ENCODE assay signal across 29 cellular contexts in the genomic region with DNA sequence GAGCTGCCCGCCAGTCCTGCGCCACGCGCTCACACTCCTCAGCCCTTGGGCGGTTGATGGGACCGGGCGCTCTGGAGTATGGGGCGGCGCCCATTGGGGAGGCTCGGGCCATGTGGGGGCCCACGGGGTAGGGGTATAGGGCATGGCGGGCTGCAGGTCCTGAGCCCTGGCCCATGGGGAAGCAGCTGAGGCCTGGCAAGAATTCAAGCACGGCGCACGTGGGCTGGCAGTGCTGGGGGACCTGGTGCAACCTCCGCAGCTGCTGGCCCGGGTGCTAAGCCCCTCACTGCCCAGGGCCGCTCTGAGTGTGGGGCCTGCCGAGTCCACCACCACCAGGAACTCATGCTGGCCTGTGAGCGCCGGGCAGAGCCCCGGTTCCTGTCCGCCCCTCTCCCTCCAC.
"Had no signal": no experiment of that assay in that cellular context is flagged by ENCODE, and none has a peak within 500 bp of the region (broad histone marks: within the 10 kb centered on the region; RNA-seq: fewer than 3 reads in every experiment).

No MANE protein-coding gene starts in this region.

- H3K27ac Mint-ChIP-seq: activated CD4-positive, alpha-beta memory T cell treated with anti-CD3 and anti-CD28 coated beads, Interleukin-2, amount 10 ng/mL, durations not matched to agents 7 days and 5 days; activated CD4-positive, alpha-beta T cell treated with anti-CD3 and anti-CD28 coated beads, Interleukin-2, amount 10 ng/mL, durations not matched to agents 7 days and 5 days; activated naive CD4-positive, alpha-beta T cell treated with anti-CD3 and anti-CD28 coated beads for 36 hours; activated naive CD4-positive, alpha-beta T cell treated with anti-CD3 and anti-CD28 coated beads, Interleukin-2, amount 50 U/mL, for 24 hours; activated naive CD8-positive, alpha-beta T cell treated with anti-CD3 and anti-CD28 coated beads for 36 hours; activated naive CD8-positive, alpha-beta T cell treated with anti-CD3 and anti-CD28 coated beads, Interleukin-2, amount 50 U/mL, for 24 hours; activated T-cell treated with anti-CD3 and anti-CD28 coated beads, Interleukin-2, amount 50 U/mL, for 24 hours; activated T-cell treated with anti-CD3 and anti-CD28 coated beads, Interleukin-2, amount 50 U/mL, for 72 hours; effector memory CD8-positive, alpha-beta T cell had no signal

- H3K4me3 Mint-ChIP-seq: activated CD4-positive, alpha-beta memory T cell treated with anti-CD3 and anti-CD28 coated beads, Interleukin-2, amount 10 ng/mL, durations not matched to agents 7 days and 5 days; activated CD4-positive, alpha-beta T cell treated with anti-CD3 and anti-CD28 coated beads, Interleukin-2, amount 10 ng/mL, durations not matched to agents 7 days and 5 days; activated naive CD4-positive, alpha-beta T cell treated with anti-CD3 and anti-CD28 coated beads for 36 hours; activated naive CD4-positive, alpha-beta T cell treated with anti-CD3 and anti-CD28 coated beads, Interleukin-2, amount 50 U/mL, for 24 hours; activated naive CD8-positive, alpha-beta T cell treated with anti-CD3 and anti-CD28 coated beads for 36 hours; activated naive CD8-positive, alpha-beta T cell treated with anti-CD3 and anti-CD28 coated beads, Interleukin-2, amount 50 U/mL, for 24 hours; activated T-cell treated with anti-CD3 and anti-CD28 coated beads, Interleukin-2, amount 50 U/mL, for 24 hours; activated T-cell treated with anti-CD3 and anti-CD28 coated beads, Interleukin-2, amount 50 U/mL, for 72 hours; effector memory CD8-positive, alpha-beta T cell had no signal

- H3K27ac ChIP-seq: adrenal gland, body of pancreas, esophagus muscularis mucosa, foreskin keratinocyte, gastrocnemius medialis had no signal

- H3K4me3 ChIP-seq: adrenal gland, body of pancreas, esophagus muscularis mucosa, gastrocnemius medialis had no signal

- DNase-seq: activated CD4-positive, alpha-beta memory T cell treated with anti-CD3 and anti-CD28 coated beads, Interleukin-2, amount 10 ng/mL, durations not matched to agents 7 days and 5 days; activated CD4-positive, alpha-beta T cell treated with anti-CD3 and anti-CD28 coated beads for 1 hour; activated CD4-positive, alpha-beta T cell treated with anti-CD3 and anti-CD28 coated beads for 4 hours; activated CD4-positive, alpha-beta T cell treated with anti-CD3 and anti-CD28 coated beads, Interleukin-2, amount 10 ng/mL, durations not matched to agents 7 days and 5 days; activated CD4-positive, alpha-beta T cell treated with anti-CD3 and anti-CD28 coated beads, Interleukin-2, amount 50 U/mL, for 4 hours; activated CD8-positive, alpha-beta memory T cell treated with anti-CD3 and anti-CD28 coated beads, Interleukin-2, amount 50 U/mL, for 48 hours; activated naive CD4-positive, alpha-beta T cell treated with anti-CD3 and anti-CD28 coated beads for 36 hours; activated naive CD8-positive, alpha-beta T cell treated with anti-CD3 and anti-CD28 coated beads for 36 hours; activated naive CD8-positive, alpha-beta T cell treated with anti-CD3 and anti-CD28 coated beads, Interleukin-2, amount 50 U/mL, for 24 hours; activated T-cell treated with anti-CD3 and anti-CD28 coated beads for 4 hours; activated T-cell treated with anti-CD3 and anti-CD28 coated beads, Interleukin-2, amount 50 U/mL, for 24 hours; activated T-cell treated with anti-CD3 and anti-CD28 coated beads, Interleukin-2, amount 50 U/mL, for 72 hours; adrenal gland; amygdala; aorta; body of pancreas; caudate nucleus; cortex of kidney; dermis blood vessel endothelial cell; effector CD4-positive, alpha-beta T cell; effector memory CD8-positive, alpha-beta T cell; erythroblast; foreskin keratinocyte; gastrocnemius medialis; glutamatergic neuron; T-helper 2 cell had no signal

- ATAC-seq: activated naive CD8-positive, alpha-beta T cell treated with anti-CD3 and anti-CD28 coated beads, Interleukin-2, amount 50 U/mL, for 24 hours; activated T-cell treated with anti-CD3 and anti-CD28 coated beads, Interleukin-2, amount 50 U/mL, for 72 hours; body of pancreas; effector memory CD8-positive, alpha-beta T cell; foreskin keratinocyte; gastrocnemius medialis had no signal

- H3K9me3 ChIP-seq: adrenal gland, body of pancreas, esophagus muscularis mucosa, gastrocnemius medialis had no signal

- H3K36me3 ChIP-seq: adrenal gland, esophagus muscularis mucosa, gastrocnemius medialis had no signal

- H3K4me1 ChIP-seq: adrenal gland, gastrocnemius medialis had no signal

- FAIRE-seq: colon had no signal

- H3K9me3 Mint-ChIP-seq: activated naive CD4-positive, alpha-beta T cell treated with anti-CD3 and anti-CD28 coated beads, Interleukin-2, amount 50 U/mL, for 24 hours; activated naive CD8-positive, alpha-beta T cell treated with anti-CD3 and anti-CD28 coated beads for 36 hours; activated naive CD8-positive, alpha-beta T cell treated with anti-CD3 and anti-CD28 coated beads, Interleukin-2, amount 50 U/mL, for 24 hours had no signal

- H3K4me1 Mint-ChIP-seq: activated CD4-positive, alpha-beta memory T cell treated with anti-CD3 and anti-CD28 coated beads, Interleukin-2, amount 10 ng/mL, durations not matched to agents 7 days and 5 days; activated CD4-positive, alpha-beta T cell treated with anti-CD3 and anti-CD28 coated beads, Interleukin-2, amount 10 ng/mL, durations not matched to agents 7 days and 5 days; activated naive CD4-positive, alpha-beta T cell treated with anti-CD3 and anti-CD28 coated beads, Interleukin-2, amount 50 U/mL, for 24 hours; activated naive CD8-positive, alpha-beta T cell treated with anti-CD3 and anti-CD28 coated beads for 36 hours; activated naive CD8-positive, alpha-beta T cell treated with anti-CD3 and anti-CD28 coated beads, Interleukin-2, amount 50 U/mL, for 24 hours had no signal

- H3K27me3 Mint-ChIP-seq: activated CD4-positive, alpha-beta memory T cell treated with anti-CD3 and anti-CD28 coated beads, Interleukin-2, amount 10 ng/mL, durations not matched to agents 7 days and 5 days; activated CD4-positive, alpha-beta T cell treated with anti-CD3 and anti-CD28 coated beads, Interleukin-2, amount 10 ng/mL, durations not matched to agents 7 days and 5 days; activated naive CD4-positive, alpha-beta T cell treated with anti-CD3 and anti-CD28 coated beads, Interleukin-2, amount 50 U/mL, for 24 hours; activated naive CD8-positive, alpha-beta T cell treated with anti-CD3 and anti-CD28 coated beads for 36 hours; activated naive CD8-positive, alpha-beta T cell treated with anti-CD3 and anti-CD28 coated beads, Interleukin-2, amount 50 U/mL, for 24 hours; activated T-cell treated with anti-CD3 and anti-CD28 coated beads, Interleukin-2, amount 50 U/mL, for 24 hours; effector memory CD8-positive, alpha-beta T cell had no signal

- H3K27me3 ChIP-seq: adrenal gland, body of pancreas, esophagus muscularis mucosa, foreskin keratinocyte, gastrocnemius medialis had no signal
